1 cellular context compared by ENCODE assay signal in genomic region chr1:68378296-68379084, GRCh38.
TF ChIP-seq lines count a peak whose summit lies in the region.

No MANE protein-coding gene starts in this region.

TF ChIP-seq in HCT116, 20 proteins besides CTCF, POLR2A, EP300 and RAD21 (continued from another document):
- TF ChIP-seq REST (IDR thresholded peaks at IDR 0.05; ENCODE audit: low read depth): no peak
TF ChIP-seq in HCT116: peak in this region for 9.
